In the genomic region with DNA sequence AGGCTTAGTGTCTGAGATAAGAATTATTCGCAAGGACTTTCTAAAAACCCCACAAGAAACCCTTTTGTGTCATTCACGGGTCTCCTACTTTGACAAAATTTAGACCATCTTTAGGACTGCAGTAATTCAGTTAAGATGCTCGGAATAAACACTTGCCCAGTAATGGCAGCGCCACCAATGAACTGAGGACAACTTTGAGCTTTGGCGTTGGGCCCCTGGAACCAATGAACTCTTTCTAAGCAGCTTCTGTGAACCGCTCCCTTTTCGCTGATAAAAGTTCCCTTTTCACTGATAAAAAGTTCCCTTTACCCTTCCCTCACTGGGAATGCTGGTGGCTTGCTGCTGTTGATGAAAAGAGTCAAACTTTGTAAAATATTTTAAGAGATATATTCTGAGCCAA, we compare ENCODE assay signal across 13 cellular contexts. TPM values are rescaled to one million over a fixed set of nuclear protein-coding genes. Genes with fewer than 3 reads are reported as not detected.
DNase-seq lines count a peak whose midpoint lies in the region; TF ChIP-seq lines count a peak whose summit lies in the region.
"Had no signal": no experiment of that assay in that cellular context is flagged by ENCODE, and none has a peak within 500 bp of the region (broad histone marks: within the 10 kb centered on the region; RNA-seq: fewer than 3 reads in every experiment).

No MANE protein-coding gene starts in this region.

- H3K27me3 Mint-ChIP-seq in Caco-2 (ENCODE audit: insufficient read depth, unreplicated experiment) (no peaks in the 10 kb centered on the region), HFFc6 (ENCODE audit: insufficient read depth) (peaks cover 6% of the 10 kb centered on the region)
- H3K27me3 Mint-ChIP-seq: stimulated activated naive CD8-positive, alpha-beta T cell treated with anti-CD3 and anti-CD28 coated beads, Interleukin-15, amount 100 ng/mL, for 72 hours had no signal

- 76 to 87% (median 77%) methylated on average over 7 of the region's 7 CpGs for WGBS in ovary, 3 donors

- peak overlapping the region; percentile 99 for H3K9ac ChIP-seq in duodenal mucosa (ENCODE audit: low read depth in 1 of 2, low read length in 2 of 2)

- TF ChIP-seq POLR2A in ovary (IDR thresholded peaks at IDR 0.05) = no peak

- H3K27ac Mint-ChIP-seq in Caco-2 (ENCODE audit: unreplicated experiment) (peak overlapping the region; percentile 100), HFFc6 (no peak overlapping the region)

- H3K4me1 ChIP-seq in Caco-2 (peaks cover 8% of the 10 kb centered on the region), duodenal mucosa (ENCODE audit: control insufficient read depth in 1 of 2, insufficient read depth in 2 of 2, low read length in 2 of 2) (peaks cover 21 to 27% of the 10 kb centered on the region in 2 donors), ovary (ENCODE audit: insufficient read depth) (peaks cover 5% of the 10 kb centered on the region)

- TF ChIP-seq CTCF in Caco-2 (IDR thresholded peaks at IDR 0.05; ENCODE audit: insufficient read depth in 1 of 2, low read depth in 1 of 2, low read length in 1 of 2, severe bottlenecking in 1 of 2, unreplicated experiment in 1 of 2) = no peak
- TF ChIP-seq CTCF in RWPE1 (conservative IDR thresholded peaks at IDR 0.05; ENCODE audit: low read depth) = no peak
- no peak for TF ChIP-seq CTCF in ovary (IDR thresholded peaks at IDR 0.05)
- TF ChIP-seq CTCF in HFFc6 (IDR thresholded peaks at IDR 0.05) = no peak

- no peaks in the 10 kb centered on the region; the same call in 1 of the 2 replicates for H3K9me3 ChIP-seq in Caco-2
- no peaks in the 10 kb centered on the region for H3K9me3 ChIP-seq in duodenal mucosa (ENCODE audit: control insufficient read depth in 1 of 2, low read length in 2 of 2)
- H3K9me3 ChIP-seq in ovary = no peaks in the 10 kb centered on the region
- H3K9me3 ChIP-seq in MG63 = no peaks in the 10 kb centered on the region
- H3K9me3 ChIP-seq: mucosa of descending colon had no signal

- H3K9me3 Mint-ChIP-seq in Caco-2 (ENCODE audit: unreplicated experiment) (no peaks in the 10 kb centered on the region), HFFc6 (no peaks in the 10 kb centered on the region)
- H3K9me3 Mint-ChIP-seq: stimulated activated naive CD8-positive, alpha-beta T cell treated with anti-CD3 and anti-CD28 coated beads, Interleukin-15, amount 100 ng/mL, for 72 hours had no signal

- H3K27me3 ChIP-seq in Caco-2 (replicated peaks; ENCODE audit: control insufficient read depth, insufficient read depth, low read length) = no peaks in the 10 kb centered on the region
- no peaks in the 10 kb centered on the region for H3K27me3 ChIP-seq in duodenal mucosa (ENCODE audit: control insufficient read depth in 1 of 2, insufficient read depth in 2 of 2, low read length in 2 of 2)
- no peaks in the 10 kb centered on the region for H3K27me3 ChIP-seq in ovary
- no peaks in the 10 kb centered on the region for H3K27me3 ChIP-seq in MG63

- peak overlapping the region; percentile 94; the same call in 1 of the 2 replicates for H3K4me3 ChIP-seq in Caco-2 (ENCODE audit: low read depth, low read length)
- H3K4me3 ChIP-seq in duodenal mucosa (ENCODE audit: low read depth in 1 of 2, low read length in 2 of 2) = peak overlapping the region; percentile 95 to 98
- no peak overlapping the region for H3K4me3 ChIP-seq in ovary
- no peak overlapping the region for H3K4me3 ChIP-seq in MG63

- peak overlapping the region; percentile 70 for H3K27ac ChIP-seq in RWPE1
- peak overlapping the region; percentile 30 for H3K27ac ChIP-seq in duodenal mucosa (ENCODE audit: low read depth, low read length)
- peak overlapping the region; percentile 73 to 74 for H3K27ac ChIP-seq in ovary

- no peak for TF ChIP-seq EP300 in ovary (IDR thresholded peaks at IDR 0.05)

- BruUV-seq in Caco-2 (replicated peaks; lab: Mats Ljungman, UMichigan) = TSS peak; percentile 68

- CTCF ChIA-PET in Caco-2 (lab: Charles Lee) (interaction anchor here (1.0 to 2.4 kb wide), 4 partner anchors 20 to 111 kb away, joined by 3 to 23 read pairs (median 4); a partner anchor contains a TSS), RWPE1 (lab: Yijun Ruan, JAX) (interaction anchor here (0.6 to 1.0 kb wide), 3 partner anchors 11 to 111 kb away, joined by 3 to 5 read pairs (median 3); no protein-coding TSS in a partner anchor)

- peaks cover 18% of the 10 kb centered on the region for H3K36me3 Mint-ChIP-seq in Caco-2 (ENCODE audit: insufficient read depth, unreplicated experiment)
- no peaks in the 10 kb centered on the region for H3K36me3 Mint-ChIP-seq in HFFc6 (ENCODE audit: low read depth)

- POLR2A ChIA-PET in Caco-2 (lab: Charles Lee) = interaction anchor here (0.6 to 1.4 kb wide), 7 partner anchors 16 to 323 kb away, joined by 3 to 18 read pairs (median 7); a partner anchor contains a TSS
- POLR2A ChIA-PET in RWPE1 (lab: Yijun Ruan, JAX; ENCODE audit: low non-redundant PET) = interaction anchor here (0.6 to 0.7 kb wide), 2 partner anchors 12 kb away, joined by 3 read pairs; no protein-coding TSS in a partner anchor

- intact Hi-C loops in Caco-2 (cut with micrococcal nuclease; ENCODE audit: unreplicated experiment) (loop anchor here (1.0 kb wide), 2 partner anchors 21 to 30 kb away; a partner anchor contains a TSS), ovary (cut with DNase I) (no loop called here), head of caudate nucleus (cut with DNase I) (no loop called here)

- no peaks in the 10 kb centered on the region for H3K36me3 ChIP-seq in Caco-2 (ENCODE audit: control insufficient read depth, insufficient read depth, low read length)
- H3K36me3 ChIP-seq in duodenal mucosa (ENCODE audit: control insufficient read depth in 1 of 2, insufficient read depth in 2 of 2, low read length in 2 of 2) = peaks cover 9 to 11% of the 10 kb centered on the region in 2 donors
- no peaks in the 10 kb centered on the region for H3K36me3 ChIP-seq in ovary
- peaks cover 18% of the 10 kb centered on the region for H3K36me3 ChIP-seq in MG63

- peak overlapping the region; percentile 99 for H3K4me3 Mint-ChIP-seq in Caco-2 (ENCODE audit: unreplicated experiment)
- no peak overlapping the region for H3K4me3 Mint-ChIP-seq in HFFc6

- DNase-seq in Caco-2 (no peak), RWPE1 (ENCODE audit: low spot score) (no peak), ovary (no peak), head of caudate nucleus (no peak), NCI-H345 (lab: John Stamatoyannopoulos, UW) (no peak), HFFc6 (no peak), MG63 (no peak)
- DNase-seq: activated effector memory CD4-positive, alpha-beta T cell treated with Interleukin-2 at 50 U/mL for 16 hours; effector memory CD4-positive, alpha-beta T cell; hypothalamus; stimulated activated naive CD8-positive, alpha-beta T cell treated with anti-CD3 and anti-CD28 coated beads, Interleukin-15, amount 100 ng/mL, for 72 hours had no signal

- peaks cover 7% of the 10 kb centered on the region for H3K4me1 Mint-ChIP-seq in Caco-2 (ENCODE audit: low read depth, unreplicated experiment)
- peaks cover 18% of the 10 kb centered on the region for H3K4me1 Mint-ChIP-seq in HFFc6 (ENCODE audit: low read depth)

RNA-seq across cellular contexts. Expression of a gene that starts 1.4 kb away (rescaled TPM):
- total RNA-seq in Caco-2 (2022) = 63.7 and 69.9 TPM in 2 replicates
- total RNA-seq in ovary = 10 to 100 TPM; 36.4 to 98.5 (median 43.3) TPM
- polyA plus RNA-seq in ovary = 10 to 100 TPM; 14.6 to 87.5 TPM
- 10 to 100 TPM; 48.3 to 55.4 (median 49.6) TPM for total RNA-seq in HFFc6 (2021; fragmentation: NEBNext Ultra II Directional; extraction: Animal tissue kit (Norgen Biotek cat#: 25700))
- total RNA-seq in MG63 (2014; rRNA removed; shearing (Covaris generic); ENCODE audit: low replicate concordance) = 46.6 and 83.8 TPM in 2 replicates

RNA-seq across cellular contexts. Expression of a gene that starts 7.4 kb away (rescaled TPM):
- 34.2 and 34.5 TPM in 2 replicates for total RNA-seq in Caco-2 (2022)
- 10 to 100 TPM; 16.0 to 24.7 (median 21.0) TPM for total RNA-seq in ovary
- polyA plus RNA-seq in ovary = 10 to 100 TPM in 1 of 2 donors, 1 to 10 TPM in 1; 2.8 to 29.3 TPM
- total RNA-seq in HFFc6 (2021; fragmentation: NEBNext Ultra II Directional; extraction: Animal tissue kit (Norgen Biotek cat#: 25700)) = 10 to 100 TPM; 10.4 to 17.2 (median 12.5) TPM
- 38.6 and 39.0 TPM in 2 replicates for total RNA-seq in MG63 (2014; rRNA removed; shearing (Covaris generic); ENCODE audit: low replicate concordance)

RNA-seq across cellular contexts. Expression of a gene that starts 28.0 kb away (rescaled TPM):
- 374 and 378 TPM in 2 replicates for total RNA-seq in Caco-2 (2022)
- 100 to 1,000 TPM; 209 to 345 (median 285) TPM for total RNA-seq in ovary
- polyA plus RNA-seq in ovary = 100 to 1,000 TPM; 179 to 307 TPM
- 100 to 1,000 TPM; 578 to 615 (median 590) TPM for total RNA-seq in HFFc6 (2021; fragmentation: NEBNext Ultra II Directional; extraction: Animal tissue kit (Norgen Biotek cat#: 25700))
- total RNA-seq in MG63 (2014; rRNA removed; shearing (Covaris generic); ENCODE audit: low replicate concordance) = 324 and 413 TPM in 2 replicates

RNA-seq across cellular contexts. Expression of a gene that starts 29.5 kb away (rescaled TPM):
- 73.6 and 74.4 TPM in 2 replicates for total RNA-seq in Caco-2 (2022)
- 100 to 1,000 TPM; 129 to 256 (median 171) TPM for total RNA-seq in ovary
- polyA plus RNA-seq in ovary = 100 to 1,000 TPM in 1 of 2 donors, 10 to 100 TPM in 1; 17.7 to 228 TPM
- 100 to 1,000 TPM; 215 to 313 (median 247) TPM for total RNA-seq in HFFc6 (2021; fragmentation: NEBNext Ultra II Directional; extraction: Animal tissue kit (Norgen Biotek cat#: 25700))
- 246 and 425 TPM in 2 replicates for total RNA-seq in MG63 (2014; rRNA removed; shearing (Covaris generic); ENCODE audit: low replicate concordance)

RNA-seq across cellular contexts. Expression of a gene that starts 39.2 kb away (rescaled TPM):
- total RNA-seq in Caco-2 (2022) (1.1 and 1.5 TPM in 2 replicates), ovary (10 to 100 TPM in 2 of 7 donors, 1 to 10 TPM in 5; 2.2 to 12.6 (median 8.0) TPM)
- polyA plus RNA-seq in ovary = 1 to 10 TPM in 1 of 2 donors, under 1 TPM in 1; 0.18 to 2.3 TPM
- 1 to 10 TPM; 1.1 to 2.3 (median 1.2) TPM for total RNA-seq in HFFc6 (2021; fragmentation: NEBNext Ultra II Directional; extraction: Animal tissue kit (Norgen Biotek cat#: 25700))
- 0.20 and 4.8 TPM in 2 replicates for total RNA-seq in MG63 (2014; rRNA removed; shearing (Covaris generic); ENCODE audit: low replicate concordance)

Comparison
In these comparisons a context has a peak if more than half of its experiments do, and no peak if none do; other contexts are left out.
1. H3K4me3 ChIP-seq: peak in Caco-2 (single experiment) and duodenal mucosa (2 of 2); none in ovary (single experiment) and MG63 (single experiment).
2. Peak in every context shown above with its lines, with median percentiles within 50 percentile points of each other: H3K27ac ChIP-seq.